ENCODE assay signal across 1 cellular context in the genomic region with DNA sequence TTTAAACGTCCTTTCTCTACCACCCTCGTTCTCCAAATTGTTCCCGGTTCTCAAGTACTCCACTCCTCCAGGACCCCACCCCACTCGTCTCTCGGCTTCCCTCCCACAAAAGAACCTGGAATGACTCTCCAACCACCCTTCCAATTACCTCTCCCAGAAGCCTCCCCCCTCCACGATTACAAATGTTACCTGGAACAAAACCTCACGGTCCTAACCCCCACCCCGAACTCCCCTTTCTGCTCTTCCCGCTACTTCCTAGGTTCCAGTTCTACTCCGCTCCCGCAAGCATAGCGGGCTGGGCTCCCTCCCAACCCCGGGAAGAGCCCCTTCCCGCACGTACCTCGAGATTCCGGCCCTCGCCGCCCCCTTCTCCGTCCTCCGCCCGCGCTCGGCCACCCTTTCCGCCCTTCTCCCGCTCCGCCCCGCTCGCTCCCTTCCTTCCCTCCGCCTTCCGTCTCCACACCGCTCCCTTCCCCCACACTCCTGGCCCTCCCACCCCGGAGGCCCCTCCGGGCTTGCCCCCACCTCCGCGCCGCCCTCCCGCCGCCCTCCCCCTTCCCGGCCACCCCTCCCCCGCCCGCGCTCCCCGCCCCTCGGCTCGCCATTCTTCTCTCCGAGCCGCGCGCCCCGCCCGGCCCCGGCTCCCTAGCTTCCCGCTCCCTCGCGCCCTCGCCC.
TF ChIP-seq lines count a peak whose summit lies in the region.

No MANE protein-coding gene starts in this region.

TF ChIP-seq in HEK293, 187 proteins besides CTCF, POLR2A, EP300 and RAD21 (continued from another document and continues in another):
- TF ChIP-seq, protein P1, sequence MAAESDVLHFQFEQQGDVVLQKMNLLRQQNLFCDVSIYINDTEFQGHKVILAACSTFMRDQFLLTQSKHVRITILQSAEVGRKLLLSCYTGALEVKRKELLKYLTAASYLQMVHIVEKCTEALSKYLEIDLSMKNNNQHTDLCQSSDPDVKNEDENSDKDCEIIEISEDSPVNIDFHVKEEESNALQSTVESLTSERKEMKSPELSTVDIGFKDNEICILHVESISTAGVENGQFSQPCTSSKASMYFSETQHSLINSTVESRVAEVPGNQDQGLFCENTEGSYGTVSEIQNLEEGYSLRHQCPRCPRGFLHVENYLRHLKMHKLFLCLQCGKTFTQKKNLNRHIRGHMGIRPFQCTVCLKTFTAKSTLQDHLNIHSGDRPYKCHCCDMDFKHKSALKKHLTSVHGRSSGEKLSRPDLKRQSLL (tag by site-specific recombination; IDR thresholded peaks at IDR 0.05): no peak
- TF ChIP-seq ZNF701 (tag by site-specific recombination; IDR thresholded peaks at IDR 0.05): no peak
- TF ChIP-seq, protein P2, sequence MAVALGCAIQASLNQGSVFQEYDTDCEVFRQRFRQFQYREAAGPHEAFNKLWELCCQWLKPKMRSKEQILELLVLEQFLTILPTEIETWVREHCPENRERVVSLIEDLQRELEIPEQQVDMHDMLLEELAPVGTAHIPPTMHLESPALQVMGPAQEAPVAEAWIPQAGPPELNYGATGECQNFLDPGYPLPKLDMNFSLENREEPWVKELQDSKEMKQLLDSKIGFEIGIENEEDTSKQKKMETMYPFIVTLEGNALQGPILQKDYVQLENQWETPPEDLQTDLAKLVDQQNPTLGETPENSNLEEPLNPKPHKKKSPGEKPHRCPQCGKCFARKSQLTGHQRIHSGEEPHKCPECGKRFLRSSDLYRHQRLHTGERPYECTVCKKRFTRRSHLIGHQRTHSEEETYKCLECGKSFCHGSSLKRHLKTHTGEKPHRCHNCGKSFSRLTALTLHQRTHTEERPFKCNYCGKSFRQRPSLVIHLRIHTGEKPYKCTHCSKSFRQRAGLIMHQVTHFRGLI (tag by site-specific recombination; IDR thresholded peaks at IDR 0.05): no peak
- 0 out of 2 replicates have a peak, but pooled peaks have one; percentile 33 for TF ChIP-seq BCL11B (tag by site-specific recombination; IDR thresholded peaks at IDR 0.05; ENCODE audit: low read depth)
- no peak for TF ChIP-seq ZNF571 (tag by site-specific recombination; IDR thresholded peaks at IDR 0.05)
- TF ChIP-seq ZNF660 (tag by site-specific recombination; IDR thresholded peaks at IDR 0.05): 0 out of 2 replicates have a peak, but pooled peaks have one; percentile 7
- no peak for TF ChIP-seq ZNF132 (tag by site-specific recombination; IDR thresholded peaks at IDR 0.05; ENCODE audit: borderline replicate concordance)
- no peak for TF ChIP-seq ZNF155 (tag by site-specific recombination; IDR thresholded peaks at IDR 0.05)
- no peak for TF ChIP-seq ZNF600 (tag by site-specific recombination; IDR thresholded peaks at IDR 0.05)
- 0 out of 2 replicates have a peak, but pooled peaks have one; percentile 6 for TF ChIP-seq ZNF433 (tag by site-specific recombination; IDR thresholded peaks at IDR 0.05; ENCODE audit: low read depth)
- TF ChIP-seq, protein P3, sequence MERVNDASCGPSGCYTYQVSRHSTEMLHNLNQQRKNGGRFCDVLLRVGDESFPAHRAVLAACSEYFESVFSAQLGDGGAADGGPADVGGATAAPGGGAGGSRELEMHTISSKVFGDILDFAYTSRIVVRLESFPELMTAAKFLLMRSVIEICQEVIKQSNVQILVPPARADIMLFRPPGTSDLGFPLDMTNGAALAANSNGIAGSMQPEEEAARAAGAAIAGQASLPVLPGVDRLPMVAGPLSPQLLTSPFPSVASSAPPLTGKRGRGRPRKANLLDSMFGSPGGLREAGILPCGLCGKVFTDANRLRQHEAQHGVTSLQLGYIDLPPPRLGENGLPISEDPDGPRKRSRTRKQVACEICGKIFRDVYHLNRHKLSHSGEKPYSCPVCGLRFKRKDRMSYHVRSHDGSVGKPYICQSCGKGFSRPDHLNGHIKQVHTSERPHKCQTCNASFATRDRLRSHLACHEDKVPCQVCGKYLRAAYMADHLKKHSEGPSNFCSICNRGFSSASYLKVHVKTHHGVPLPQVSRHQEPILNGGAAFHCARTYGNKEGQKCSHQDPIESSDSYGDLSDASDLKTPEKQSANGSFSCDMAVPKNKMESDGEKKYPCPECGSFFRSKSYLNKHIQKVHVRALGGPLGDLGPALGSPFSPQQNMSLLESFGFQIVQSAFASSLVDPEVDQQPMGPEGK (tag by site-specific recombination; IDR thresholded peaks at IDR 0.05): peak; percentile 52; the same call in 1 of the 2 replicates
- no peak for TF ChIP-seq RBAK (tag by site-specific recombination; IDR thresholded peaks at IDR 0.05)
- TF ChIP-seq MYNN (tag by site-specific recombination; IDR thresholded peaks at IDR 0.05; ENCODE audit: borderline replicate concordance): peak; percentile 10; the same call in 1 of the 2 replicates
- peak; percentile 26; the same call in 1 of the 2 replicates for TF ChIP-seq ZNF10 (tag by site-specific recombination; IDR thresholded peaks at IDR 0.05)
- TF ChIP-seq ZNF174 (tag by site-specific recombination; IDR thresholded peaks at IDR 0.05): no peak
- no peak for TF ChIP-seq ZNF354C (tag by site-specific recombination; IDR thresholded peaks at IDR 0.05; ENCODE audit: borderline replicate concordance, low read depth)
- peak; percentile 74 for TF ChIP-seq SP2 (tag by site-specific recombination; IDR thresholded peaks at IDR 0.05)
- no peak for TF ChIP-seq ZNF292 (tag by site-specific recombination; IDR thresholded peaks at IDR 0.05; ENCODE audit: borderline replicate concordance, low read depth)
- no peak for TF ChIP-seq ZNF23 (tag by site-specific recombination; IDR thresholded peaks at IDR 0.05; ENCODE audit: borderline replicate concordance)
- TF ChIP-seq, protein P4, sequence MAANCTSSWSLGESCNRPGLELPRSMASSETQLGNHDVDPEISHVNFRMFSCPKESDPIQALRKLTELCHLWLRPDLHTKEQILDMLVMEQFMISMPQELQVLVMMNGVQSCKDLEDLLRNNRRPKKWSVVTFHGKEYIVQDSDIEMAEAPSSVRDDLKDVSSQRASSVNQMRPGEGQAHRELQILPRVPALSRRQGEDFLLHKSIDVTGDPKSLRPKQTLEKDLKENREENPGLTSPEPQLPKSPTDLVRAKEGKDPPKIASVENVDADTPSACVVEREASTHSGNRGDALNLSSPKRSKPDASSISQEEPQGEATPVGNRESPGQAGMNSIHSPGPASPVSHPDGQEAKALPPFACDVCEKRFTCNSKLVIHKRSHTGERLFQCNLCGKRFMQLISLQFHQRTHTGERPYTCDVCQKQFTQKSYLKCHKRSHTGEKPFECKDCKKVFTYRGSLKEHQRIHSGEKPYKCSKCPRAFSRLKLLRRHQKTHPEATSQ (tag by site-specific recombination; IDR thresholded peaks at IDR 0.05): no peak
- peak; percentile 85 for TF ChIP-seq ZBTB20 (tag by site-specific recombination; IDR thresholded peaks at IDR 0.05)
- TF ChIP-seq, protein P5, sequence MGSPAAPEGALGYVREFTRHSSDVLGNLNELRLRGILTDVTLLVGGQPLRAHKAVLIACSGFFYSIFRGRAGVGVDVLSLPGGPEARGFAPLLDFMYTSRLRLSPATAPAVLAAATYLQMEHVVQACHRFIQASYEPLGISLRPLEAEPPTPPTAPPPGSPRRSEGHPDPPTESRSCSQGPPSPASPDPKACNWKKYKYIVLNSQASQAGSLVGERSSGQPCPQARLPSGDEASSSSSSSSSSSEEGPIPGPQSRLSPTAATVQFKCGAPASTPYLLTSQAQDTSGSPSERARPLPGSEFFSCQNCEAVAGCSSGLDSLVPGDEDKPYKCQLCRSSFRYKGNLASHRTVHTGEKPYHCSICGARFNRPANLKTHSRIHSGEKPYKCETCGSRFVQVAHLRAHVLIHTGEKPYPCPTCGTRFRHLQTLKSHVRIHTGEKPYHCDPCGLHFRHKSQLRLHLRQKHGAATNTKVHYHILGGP (tag by site-specific recombination; IDR thresholded peaks at IDR 0.05): no peak
- peak; percentile 60; the same call in 1 of the 2 replicates for TF ChIP-seq ZBTB48 (tag by site-specific recombination; IDR thresholded peaks at IDR 0.05)
- TF ChIP-seq SP3 (tag by site-specific recombination; IDR thresholded peaks at IDR 0.05): peak; percentile 85
- TF ChIP-seq OSR2 (tag by site-specific recombination; IDR thresholded peaks at IDR 0.05): no peak
- TF ChIP-seq ZNF114 (tag by site-specific recombination; IDR thresholded peaks at IDR 0.05): no peak
- TF ChIP-seq, protein P6, sequence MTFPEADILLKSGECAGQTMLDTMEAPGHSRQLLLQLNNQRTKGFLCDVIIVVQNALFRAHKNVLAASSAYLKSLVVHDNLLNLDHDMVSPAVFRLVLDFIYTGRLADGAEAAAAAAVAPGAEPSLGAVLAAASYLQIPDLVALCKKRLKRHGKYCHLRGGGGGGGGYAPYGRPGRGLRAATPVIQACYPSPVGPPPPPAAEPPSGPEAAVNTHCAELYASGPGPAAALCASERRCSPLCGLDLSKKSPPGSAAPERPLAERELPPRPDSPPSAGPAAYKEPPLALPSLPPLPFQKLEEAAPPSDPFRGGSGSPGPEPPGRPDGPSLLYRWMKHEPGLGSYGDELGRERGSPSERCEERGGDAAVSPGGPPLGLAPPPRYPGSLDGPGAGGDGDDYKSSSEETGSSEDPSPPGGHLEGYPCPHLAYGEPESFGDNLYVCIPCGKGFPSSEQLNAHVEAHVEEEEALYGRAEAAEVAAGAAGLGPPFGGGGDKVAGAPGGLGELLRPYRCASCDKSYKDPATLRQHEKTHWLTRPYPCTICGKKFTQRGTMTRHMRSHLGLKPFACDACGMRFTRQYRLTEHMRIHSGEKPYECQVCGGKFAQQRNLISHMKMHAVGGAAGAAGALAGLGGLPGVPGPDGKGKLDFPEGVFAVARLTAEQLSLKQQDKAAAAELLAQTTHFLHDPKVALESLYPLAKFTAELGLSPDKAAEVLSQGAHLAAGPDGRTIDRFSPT (tag by site-specific recombination; IDR thresholded peaks at IDR 0.05): no peak
- TF ChIP-seq ZFP41 (tag by site-specific recombination; IDR thresholded peaks at IDR 0.05; ENCODE audit: borderline replicate concordance): no peak
- no peak for TF ChIP-seq ZBTB7A (tag by site-specific recombination; IDR thresholded peaks at IDR 0.05; ENCODE audit: low read depth)
- peak; percentile 23; the same call in 1 of the 2 replicates for TF ChIP-seq MZF1 (tag by site-specific recombination; IDR thresholded peaks at IDR 0.05; ENCODE audit: borderline replicate concordance)
- TF ChIP-seq, protein P7, sequence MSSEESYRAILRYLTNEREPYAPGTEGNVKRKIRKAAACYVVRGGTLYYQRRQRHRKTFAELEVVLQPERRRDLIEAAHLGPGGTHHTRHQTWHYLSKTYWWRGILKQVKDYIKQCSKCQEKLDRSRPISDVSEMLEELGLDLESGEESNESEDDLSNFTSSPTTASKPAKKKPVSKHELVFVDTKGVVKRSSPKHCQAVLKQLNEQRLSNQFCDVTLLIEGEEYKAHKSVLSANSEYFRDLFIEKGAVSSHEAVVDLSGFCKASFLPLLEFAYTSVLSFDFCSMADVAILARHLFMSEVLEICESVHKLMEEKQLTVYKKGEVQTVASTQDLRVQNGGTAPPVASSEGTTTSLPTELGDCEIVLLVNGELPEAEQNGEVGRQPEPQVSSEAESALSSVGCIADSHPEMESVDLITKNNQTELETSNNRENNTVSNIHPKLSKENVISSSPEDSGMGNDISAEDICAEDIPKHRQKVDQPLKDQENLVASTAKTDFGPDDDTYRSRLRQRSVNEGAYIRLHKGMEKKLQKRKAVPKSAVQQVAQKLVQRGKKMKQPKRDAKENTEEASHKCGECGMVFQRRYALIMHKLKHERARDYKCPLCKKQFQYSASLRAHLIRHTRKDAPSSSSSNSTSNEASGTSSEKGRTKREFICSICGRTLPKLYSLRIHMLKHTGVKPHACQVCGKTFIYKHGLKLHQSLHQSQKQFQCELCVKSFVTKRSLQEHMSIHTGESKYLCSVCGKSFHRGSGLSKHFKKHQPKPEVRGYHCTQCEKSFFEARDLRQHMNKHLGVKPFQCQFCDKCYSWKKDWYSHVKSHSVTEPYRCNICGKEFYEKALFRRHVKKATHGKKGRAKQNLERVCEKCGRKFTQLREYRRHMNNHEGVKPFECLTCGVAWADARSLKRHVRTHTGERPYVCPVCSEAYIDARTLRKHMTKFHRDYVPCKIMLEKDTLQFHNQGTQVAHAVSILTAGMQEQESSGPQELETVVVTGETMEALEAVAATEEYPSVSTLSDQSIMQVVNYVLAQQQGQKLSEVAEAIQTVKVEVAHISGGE (tag by site-specific recombination; conservative IDR thresholded peaks at IDR 0.05; ENCODE audit: low read depth): peak; percentile 64
- 0 out of 2 replicates have a peak, but pooled peaks have one; percentile 4 for TF ChIP-seq ZNF555 (tag by site-specific recombination; conservative IDR thresholded peaks at IDR 0.05)
- no peak for TF ChIP-seq ZNF48 (tag by site-specific recombination; IDR thresholded peaks at IDR 0.05)
- TF ChIP-seq, protein P8, sequence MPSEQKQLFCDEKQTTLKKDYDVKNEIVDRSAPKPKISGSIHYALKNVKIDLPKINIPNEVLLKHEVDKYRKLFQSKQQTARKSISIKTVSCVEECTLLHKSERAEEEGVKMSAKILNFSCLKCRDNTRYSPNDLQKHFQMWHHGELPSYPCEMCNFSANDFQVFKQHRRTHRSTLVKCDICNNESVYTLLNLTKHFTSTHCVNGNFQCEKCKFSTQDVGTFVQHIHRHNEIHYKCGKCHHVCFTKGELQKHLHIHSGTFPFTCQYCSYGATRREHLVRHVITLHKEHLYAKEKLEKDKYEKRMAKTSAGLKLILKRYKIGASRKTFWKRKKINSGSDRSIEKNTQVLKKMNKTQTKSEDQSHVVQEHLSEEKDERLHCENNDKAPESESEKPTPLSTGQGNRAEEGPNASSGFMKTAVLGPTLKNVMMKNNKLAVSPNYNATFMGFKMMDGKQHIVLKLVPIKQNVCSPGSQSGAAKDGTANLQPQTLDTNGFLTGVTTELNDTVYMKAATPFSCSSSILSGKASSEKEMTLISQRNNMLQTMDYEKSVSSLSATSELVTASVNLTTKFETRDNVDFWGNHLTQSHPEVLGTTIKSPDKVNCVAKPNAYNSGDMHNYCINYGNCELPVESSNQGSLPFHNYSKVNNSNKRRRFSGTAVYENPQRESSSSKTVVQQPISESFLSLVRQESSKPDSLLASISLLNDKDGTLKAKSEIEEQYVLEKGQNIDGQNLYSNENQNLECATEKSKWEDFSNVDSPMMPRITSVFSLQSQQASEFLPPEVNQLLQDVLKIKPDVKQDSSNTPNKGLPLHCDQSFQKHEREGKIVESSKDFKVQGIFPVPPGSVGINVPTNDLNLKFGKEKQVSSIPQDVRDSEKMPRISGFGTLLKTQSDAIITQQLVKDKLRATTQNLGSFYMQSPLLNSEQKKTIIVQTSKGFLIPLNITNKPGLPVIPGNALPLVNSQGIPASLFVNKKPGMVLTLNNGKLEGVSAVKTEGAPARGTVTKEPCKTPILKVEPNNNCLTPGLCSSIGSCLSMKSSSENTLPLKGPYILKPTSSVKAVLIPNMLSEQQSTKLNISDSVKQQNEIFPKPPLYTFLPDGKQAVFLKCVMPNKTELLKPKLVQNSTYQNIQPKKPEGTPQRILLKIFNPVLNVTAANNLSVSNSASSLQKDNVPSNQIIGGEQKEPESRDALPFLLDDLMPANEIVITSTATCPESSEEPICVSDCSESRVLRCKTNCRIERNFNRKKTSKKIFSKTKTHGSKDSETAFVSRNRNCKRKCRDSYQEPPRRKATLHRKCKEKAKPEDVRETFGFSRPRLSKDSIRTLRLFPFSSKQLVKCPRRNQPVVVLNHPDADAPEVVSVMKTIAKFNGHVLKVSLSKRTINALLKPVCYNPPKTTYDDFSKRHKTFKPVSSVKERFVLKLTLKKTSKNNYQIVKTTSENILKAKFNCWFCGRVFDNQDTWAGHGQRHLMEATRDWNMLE (tag by site-specific recombination; conservative IDR thresholded peaks at IDR 0.05; ENCODE audit: low read depth): no peak
